Comparison of ENCODE assay signal across 16 cellular contexts in the genomic region with DNA sequence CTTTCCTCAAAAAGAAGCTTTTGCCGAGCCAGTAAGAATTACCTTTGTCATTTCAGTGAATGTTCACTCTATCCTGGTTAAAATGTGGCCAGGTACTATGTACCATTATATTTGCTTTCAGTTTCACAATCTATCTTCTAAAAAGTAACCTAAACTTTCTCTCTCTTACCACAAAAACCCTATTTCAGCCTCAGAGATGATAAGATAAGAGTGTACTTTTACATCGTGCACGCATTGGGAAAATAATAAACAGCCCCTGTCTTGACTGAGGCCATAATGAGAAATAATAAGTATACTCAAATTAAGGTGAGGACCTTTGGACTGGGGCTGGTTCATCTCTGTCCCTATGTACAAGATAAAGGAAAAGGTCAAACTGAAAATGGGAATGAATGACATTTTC.
DNase-seq lines count a peak whose midpoint lies in the region; ATAC-seq and TF ChIP-seq lines count a peak whose summit lies in the region.
"Had no signal": no experiment of that assay in that cellular context is flagged by ENCODE, and none has a peak within 500 bp of the region (broad histone marks: within the 10 kb centered on the region; RNA-seq: fewer than 3 reads in every experiment).

No MANE protein-coding gene starts in this region.

- H3K27me3 Mint-ChIP-seq in activated naive CD4-positive, alpha-beta T cell treated with anti-CD3 and anti-CD28 coated beads for 36 hours (ENCODE audit: low read depth), result no peaks in the 10 kb centered on the region
- no peaks in the 10 kb centered on the region for H3K27me3 Mint-ChIP-seq in CD4-positive, alpha-beta T cell

- peak overlapping the region; percentile 32 for H3K4me3 ChIP-seq in effector memory CD4-positive, alpha-beta T cell (ENCODE audit: insufficient read depth, low read depth, low read length, poor library complexity, severe bottlenecking)

- TF ChIP-seq CTCF in CD4-positive, alpha-beta T cell (IDR thresholded peaks at IDR 0.05), result no peak

- H3K27ac Mint-ChIP-seq in activated naive CD4-positive, alpha-beta T cell treated with anti-CD3 and anti-CD28 coated beads, Interleukin-2, amount 50 U/mL, for 72 hours, result no peak overlapping the region
- no peak overlapping the region for H3K27ac Mint-ChIP-seq in activated naive CD4-positive, alpha-beta T cell treated with anti-CD3 and anti-CD28 coated beads for 36 hours
- H3K27ac Mint-ChIP-seq in CD4-positive, alpha-beta T cell, result no peak overlapping the region

- peaks cover 12% of the 10 kb centered on the region for H3K4me1 Mint-ChIP-seq in activated naive CD4-positive, alpha-beta T cell treated with anti-CD3 and anti-CD28 coated beads for 36 hours (ENCODE audit: low read depth)
- peaks cover 14% of the 10 kb centered on the region for H3K4me1 Mint-ChIP-seq in CD4-positive, alpha-beta T cell (ENCODE audit: low read depth)

- POLR2A ChIA-PET in CD4-positive, alpha-beta T cell (lab: Charles Lee), result no interaction called here

- CTCF ChIA-PET in activated naive CD4-positive, alpha-beta T cell treated with anti-CD3 and anti-CD28 coated beads for 36 hours (lab: Charles Lee), result no interaction called here
- CTCF ChIA-PET in CD4-positive, alpha-beta T cell (lab: Charles Lee), result no interaction called here

- H3K36me3 ChIP-seq in effector memory CD4-positive, alpha-beta T cell (ENCODE audit: control insufficient read depth, insufficient read depth, low read length), result no peaks in the 10 kb centered on the region

- H3K36me3 Mint-ChIP-seq in activated naive CD4-positive, alpha-beta T cell treated with anti-CD3 and anti-CD28 coated beads, Interleukin-2, amount 50 U/mL, for 72 hours, result peaks cover 16 to 33% of the 10 kb centered on the region in 2 donors
- H3K36me3 Mint-ChIP-seq in activated naive CD4-positive, alpha-beta T cell treated with anti-CD3 and anti-CD28 coated beads for 36 hours (ENCODE audit: low read depth), result peaks cover 6% of the 10 kb centered on the region
- H3K36me3 Mint-ChIP-seq in CD4-positive, alpha-beta T cell (ENCODE audit: low read depth), result no peaks in the 10 kb centered on the region

- H3K27me3 ChIP-seq in effector memory CD4-positive, alpha-beta T cell (replicated peaks; ENCODE audit: control insufficient read depth, insufficient read depth, low read length, poor library complexity, severe bottlenecking), result no peaks in the 10 kb centered on the region
- H3K27me3 ChIP-seq in CD4-positive, alpha-beta T cell (ENCODE audit: control insufficient read depth, insufficient read depth, low read length), result no peaks in the 10 kb centered on the region

- no peaks in the 10 kb centered on the region for H3K9me3 ChIP-seq in effector memory CD4-positive, alpha-beta T cell (ENCODE audit: control insufficient read depth, low read length)
- H3K9me3 ChIP-seq in CD4-positive, alpha-beta T cell (ENCODE audit: control insufficient read depth, low read length), result no peaks in the 10 kb centered on the region

- intact Hi-C loops in activated naive CD4-positive, alpha-beta T cell treated with anti-CD3 and anti-CD28 coated beads for 36 hours (cut with micrococcal nuclease), result no loop called here
- intact Hi-C loops in CD4-positive, alpha-beta T cell (cut with DNase I, micrococcal nuclease), result no loop called here

- no peak overlapping the region for H3K27ac ChIP-seq in effector memory CD4-positive, alpha-beta T cell (ENCODE audit: insufficient read depth, low read length, poor library complexity, severe bottlenecking)
- no peak overlapping the region for H3K27ac ChIP-seq in CD4-positive, alpha-beta T cell (ENCODE audit: low read depth, low read length)
- H3K27ac ChIP-seq: HL-60 had no signal

- H3K9me3 Mint-ChIP-seq in activated naive CD4-positive, alpha-beta T cell treated with anti-CD3 and anti-CD28 coated beads, Interleukin-2, amount 50 U/mL, for 72 hours, result peaks cover 26 to 37% of the 10 kb centered on the region in 2 donors
- H3K9me3 Mint-ChIP-seq in activated naive CD4-positive, alpha-beta T cell treated with anti-CD3 and anti-CD28 coated beads for 36 hours, result peaks cover 24% of the 10 kb centered on the region
- peaks cover 11% of the 10 kb centered on the region for H3K9me3 Mint-ChIP-seq in CD4-positive, alpha-beta T cell

- H3K4me3 Mint-ChIP-seq in activated naive CD4-positive, alpha-beta T cell treated with anti-CD3 and anti-CD28 coated beads for 36 hours, result no peak overlapping the region
- H3K4me3 Mint-ChIP-seq in CD4-positive, alpha-beta T cell, result no peak overlapping the region

- ATAC-seq in activated naive CD4-positive, alpha-beta T cell treated with anti-CD3 and anti-CD28 coated beads, Interleukin-2, amount 50 U/mL, for 72 hours, result peak; percentile 38 to 39
- ATAC-seq in stimulated activated naive CD8-positive, alpha-beta T cell treated with anti-CD3 and anti-CD28 coated beads, Interleukin-15, Interleukin-2, amounts not matched to agents 100 U/mL and 50 U/mL, for 24 hours, result peak; percentile 19
- no peak for ATAC-seq in CD4-positive, alpha-beta T cell (ENCODE audit: poor library complexity)
- ATAC-seq: Right ventricle myocardium inferior had no signal

- peaks cover 13% of the 10 kb centered on the region for H3K4me1 ChIP-seq in effector memory CD4-positive, alpha-beta T cell (ENCODE audit: control insufficient read depth, insufficient read depth, low read length, poor library complexity, severe bottlenecking)

- DNase-seq in activated naive CD4-positive, alpha-beta T cell treated with anti-CD3 and anti-CD28 coated beads, Interleukin-2, amount 50 U/mL, for 72 hours (ENCODE audit: low spot score in 2 of 2), result no peak
- DNase-seq in activated naive CD4-positive, alpha-beta T cell treated with anti-CD3 and anti-CD28 coated beads for 36 hours, result no peak
- DNase-seq in OCI-M1 (lab: John Stamatoyannopoulos, UW), result peak; percentile 83
- DNase-seq in effector memory CD4-positive, alpha-beta T cell, result no peak
- DNase-seq in stimulated activated naive CD8-positive, alpha-beta T cell treated with anti-CD3 and anti-CD28 coated beads, Interleukin-15, Interleukin-2, amounts not matched to agents 100 U/mL and 50 U/mL, for 24 hours, result no peak
- no peak for DNase-seq in HPDE6-E6E7 (ENCODE audit: extremely low spot score)
- no peak for DNase-seq in NCI-H69 (lab: John Stamatoyannopoulos, UW)
- no peak for DNase-seq in CD4-positive, alpha-beta T cell
- DNase-seq: AML-193, H7, KG1, NCI-H1105, NCI-H187, NCI-H774 had no signal
